In genomic region chr3:102570551-102570950, GRCh38 we compare ENCODE assay signal across 34 cellular contexts.
"Had no signal": no experiment of that assay in that cellular context is flagged by ENCODE, and none has a peak within 500 bp of the region (broad histone marks: within the 10 kb centered on the region; RNA-seq: fewer than 3 reads in every experiment).

No MANE protein-coding gene starts in this region.

- ATAC-seq: activated CD8-positive, alpha-beta T cell treated with anti-CD3 and anti-CD28 coated beads for 36 hours; activated naive CD4-positive, alpha-beta T cell treated with anti-CD3 and anti-CD28 coated beads, Interleukin-2, amount 50 U/mL, for 72 hours; activated T-cell treated with anti-CD3 and anti-CD28 coated beads, Interleukin-2, amount 50 U/mL, for 4 hours; activated T-cell treated with anti-CD3 and anti-CD28 coated beads, Interleukin-2, amount 50 U/mL, for 72 hours; activated T-helper 17 cell treated with anti-CD3 and anti-CD28 coated beads, Interleukin-2, amount 50 U/mL, for 72 hours had no signal

- H3K27ac ChIP-seq: adrenal gland, cardiac muscle cell, VCaP had no signal

- H3K27me3 ChIP-seq: adrenal gland, cardiac muscle cell had no signal

- H3K36me3 ChIP-seq: adrenal gland, cardiac muscle cell had no signal

- FAIRE-seq: astrocyte, bronchial epithelial cell, TTC549 had no signal

- H3K4me1 ChIP-seq: adrenal gland had no signal

- H3K4me3 ChIP-seq: adrenal gland, cardiac muscle cell had no signal

- DNase-seq: activated B cell treated with CpG ODN at 0.5 μM for 24 hours; activated CD4-positive, alpha-beta memory T cell treated with anti-CD3 and anti-CD28 coated beads for 36 hours; activated CD4-positive, alpha-beta T cell treated with anti-CD3 and anti-CD28 coated beads for 4 hours; activated CD4-positive, alpha-beta T cell treated with anti-CD3 and anti-CD28 coated beads, Interleukin-2, amount 10 ng/mL, durations not matched to agents 24 days and 14 days; activated CD4-positive, alpha-beta T cell treated with anti-CD3 and anti-CD28 coated beads, Interleukin-2, amount 50 U/mL, for 1 hour; activated CD4-positive, alpha-beta T cell treated with anti-CD3 and anti-CD28 coated beads, Interleukin-2, amount 50 U/mL, for 4 hours; activated CD4-positive, CD25-positive, alpha-beta regulatory T cell treated with anti-CD3 and anti-CD28 coated beads, Interleukin-2, amount 50 U/mL, for 72 hours; activated CD8-positive, alpha-beta memory T cell treated with anti-CD3 and anti-CD28 coated beads, Interleukin-2, amount 50 U/mL, for 4 hours; activated CD8-positive, alpha-beta T cell treated with anti-CD3 and anti-CD28 coated beads for 36 hours; activated effector memory CD4-positive, alpha-beta T cell treated with anti-CD3 and anti-CD28 coated beads, Interleukin-2, amount 50 U/mL, for 16 hours; activated gamma-delta T cell treated with Interleukin-2 at 50 U/mL for 16 hours; activated naive CD4-positive, alpha-beta T cell; activated naive CD4-positive, alpha-beta T cell treated with anti-CD3 and anti-CD28 coated beads for 36 hours; activated naive CD4-positive, alpha-beta T cell treated with anti-CD3 and anti-CD28 coated beads, Interleukin-2, amount 50 U/mL, for 16 hours; activated naive CD8-positive, alpha-beta T cell treated with anti-CD3 and anti-CD28 coated beads for 36 hours; activated T-cell treated with anti-CD3 and anti-CD28 coated beads for 4 hours; activated T-cell treated with anti-CD3 and anti-CD28 coated beads, Interleukin-2, amount 50 U/mL, for 1 hour; activated T-cell treated with anti-CD3 and anti-CD28 coated beads, Interleukin-2, amount 50 U/mL, for 4 hours; activated T-cell treated with anti-CD3 and anti-CD28 coated beads, Interleukin-2, amount 50 U/mL, for 72 hours; adrenal gland; amniotic stem cell; aorta; caudate nucleus; cerebellar nuclear complex; T-helper 1 cell; T-helper 2 cell; T-helper 9 cell had no signal

- H3K9me3 ChIP-seq: adrenal gland had no signal
